1 cellular context compared by ENCODE assay signal in genomic region chr1:35202048-35202719, GRCh38.
TF ChIP-seq lines count a peak whose summit lies in the region.

No MANE protein-coding gene starts in this region.

TF ChIP-seq in K562, 482 proteins besides CTCF, POLR2A, EP300 and RAD21 (continued from another document and continues in another):
- TF ChIP-seq AFF1 (IDR thresholded peaks at IDR 0.05; ENCODE audit: low read depth in 1 of 2, partially characterized antibody in 2 of 2) (no peak), ZKSCAN3 (CRISPR knock-in tag; IDR thresholded peaks at IDR 0.05) (no peak), YY1 (IDR thresholded peaks at IDR 0.05; ENCODE audit: borderline replicate concordance in 1 of 3, control insufficient read depth in 1 of 3, extremely low read depth in 1 of 3, insufficient read depth in 3 of 3, insufficient read length in 1 of 3, insufficient replicate concordance in 2 of 3, low read depth in 1 of 3, low read length in 2 of 3) (peak in 2 of 3 experiments; percentile 32 to 72), MLLT1 (IDR thresholded peaks at IDR 0.05) (no peak), ATF6 (CRISPR knock-in tag; IDR thresholded peaks at IDR 0.05) (no peak), KAT2B (IDR thresholded peaks at IDR 0.05; ENCODE audit: low read depth, low read length) (no peak), MAZ (CRISPR knock-in tag; conservative IDR thresholded peaks at IDR 0.05 in 1 of 2, IDR thresholded peaks at IDR 0.05 in 1 of 2) (peak in 1 of 2 experiments; percentile 56; a peak in 2 of 4 replicates), HNRNPK (IDR thresholded peaks at IDR 0.05; ENCODE audit: low read depth, low read length, poor library complexity, severe bottlenecking) (no peak), POLR3A (IDR thresholded peaks at IDR 0.05; ENCODE audit: borderline replicate concordance, extremely low read depth, insufficient read depth, insufficient read length) (no peak), ARHGAP35 (IDR thresholded peaks at IDR 0.05; ENCODE audit: partially characterized antibody) (no peak), SRSF3 (IDR thresholded peaks at IDR 0.05; ENCODE audit: insufficient read depth, low read length) (no peak), TGIF2 (CRISPR knock-in tag; IDR thresholded peaks at IDR 0.05) (no peak), ESRRB (CRISPR knock-in tag; IDR thresholded peaks at IDR 0.05; ENCODE audit: borderline replicate concordance) (no peak), ZNF584 (CRISPR knock-in tag; IDR thresholded peaks at IDR 0.05; ENCODE audit: low read depth) (no peak), ZBTB34 (CRISPR knock-in tag; IDR thresholded peaks at IDR 0.05) (no peak), ZNF212 (CRISPR knock-in tag; IDR thresholded peaks at IDR 0.05) (no peak), PTRF (tag; IDR thresholded peaks at IDR 0.05) (no peak), RAD51 (IDR thresholded peaks at IDR 0.05; ENCODE audit: borderline replicate concordance, low read depth) (no peak), CHD1 (IDR thresholded peaks at IDR 0.05; ENCODE audit: low read length) (no peak), CLOCK (CRISPR knock-in tag; IDR thresholded peaks at IDR 0.05; ENCODE audit: borderline replicate concordance) (no peak), BCL6 (CRISPR knock-in tag; IDR thresholded peaks at IDR 0.05) (no peak), STAG1 (CRISPR knock-in tag; IDR thresholded peaks at IDR 0.05; ENCODE audit: borderline replicate concordance) (peak; percentile 45; the same call in 1 of the 2 replicates), NCOA6 (IDR thresholded peaks at IDR 0.05) (no peak)
- TF ChIP-seq, protein P1, sequence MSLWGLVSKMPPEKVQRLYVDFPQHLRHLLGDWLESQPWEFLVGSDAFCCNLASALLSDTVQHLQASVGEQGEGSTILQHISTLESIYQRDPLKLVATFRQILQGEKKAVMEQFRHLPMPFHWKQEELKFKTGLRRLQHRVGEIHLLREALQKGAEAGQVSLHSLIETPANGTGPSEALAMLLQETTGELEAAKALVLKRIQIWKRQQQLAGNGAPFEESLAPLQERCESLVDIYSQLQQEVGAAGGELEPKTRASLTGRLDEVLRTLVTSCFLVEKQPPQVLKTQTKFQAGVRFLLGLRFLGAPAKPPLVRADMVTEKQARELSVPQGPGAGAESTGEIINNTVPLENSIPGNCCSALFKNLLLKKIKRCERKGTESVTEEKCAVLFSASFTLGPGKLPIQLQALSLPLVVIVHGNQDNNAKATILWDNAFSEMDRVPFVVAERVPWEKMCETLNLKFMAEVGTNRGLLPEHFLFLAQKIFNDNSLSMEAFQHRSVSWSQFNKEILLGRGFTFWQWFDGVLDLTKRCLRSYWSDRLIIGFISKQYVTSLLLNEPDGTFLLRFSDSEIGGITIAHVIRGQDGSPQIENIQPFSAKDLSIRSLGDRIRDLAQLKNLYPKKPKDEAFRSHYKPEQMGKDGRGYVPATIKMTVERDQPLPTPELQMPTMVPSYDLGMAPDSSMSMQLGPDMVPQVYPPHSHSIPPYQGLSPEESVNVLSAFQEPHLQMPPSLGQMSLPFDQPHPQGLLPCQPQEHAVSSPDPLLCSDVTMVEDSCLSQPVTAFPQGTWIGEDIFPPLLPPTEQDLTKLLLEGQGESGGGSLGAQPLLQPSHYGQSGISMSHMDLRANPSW (CRISPR knock-in tag; IDR thresholded peaks at IDR 0.05), result no peak
- TF ChIP-seq, protein P2, sequence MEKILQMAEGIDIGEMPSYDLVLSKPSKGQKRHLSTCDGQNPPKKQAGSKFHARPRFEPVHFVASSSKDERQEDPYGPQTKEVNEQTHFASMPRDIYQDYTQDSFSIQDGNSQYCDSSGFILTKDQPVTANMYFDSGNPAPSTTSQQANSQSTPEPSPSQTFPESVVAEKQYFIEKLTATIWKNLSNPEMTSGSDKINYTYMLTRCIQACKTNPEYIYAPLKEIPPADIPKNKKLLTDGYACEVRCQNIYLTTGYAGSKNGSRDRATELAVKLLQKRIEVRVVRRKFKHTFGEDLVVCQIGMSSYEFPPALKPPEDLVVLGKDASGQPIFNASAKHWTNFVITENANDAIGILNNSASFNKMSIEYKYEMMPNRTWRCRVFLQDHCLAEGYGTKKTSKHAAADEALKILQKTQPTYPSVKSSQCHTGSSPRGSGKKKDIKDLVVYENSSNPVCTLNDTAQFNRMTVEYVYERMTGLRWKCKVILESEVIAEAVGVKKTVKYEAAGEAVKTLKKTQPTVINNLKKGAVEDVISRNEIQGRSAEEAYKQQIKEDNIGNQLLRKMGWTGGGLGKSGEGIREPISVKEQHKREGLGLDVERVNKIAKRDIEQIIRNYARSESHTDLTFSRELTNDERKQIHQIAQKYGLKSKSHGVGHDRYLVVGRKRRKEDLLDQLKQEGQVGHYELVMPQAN (IDR thresholded peaks at IDR 0.05; ENCODE audit: borderline replicate concordance), result no peak
- TF ChIP-seq, protein P3, sequence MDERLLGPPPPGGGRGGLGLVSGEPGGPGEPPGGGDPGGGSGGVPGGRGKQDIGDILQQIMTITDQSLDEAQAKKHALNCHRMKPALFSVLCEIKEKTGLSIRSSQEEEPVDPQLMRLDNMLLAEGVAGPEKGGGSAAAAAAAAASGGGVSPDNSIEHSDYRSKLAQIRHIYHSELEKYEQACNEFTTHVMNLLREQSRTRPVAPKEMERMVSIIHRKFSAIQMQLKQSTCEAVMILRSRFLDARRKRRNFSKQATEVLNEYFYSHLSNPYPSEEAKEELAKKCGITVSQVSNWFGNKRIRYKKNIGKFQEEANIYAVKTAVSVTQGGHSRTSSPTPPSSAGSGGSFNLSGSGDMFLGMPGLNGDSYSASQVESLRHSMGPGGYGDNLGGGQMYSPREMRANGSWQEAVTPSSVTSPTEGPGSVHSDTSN (CRISPR knock-in tag; IDR thresholded peaks at IDR 0.05; ENCODE audit: low read depth), result no peak
- TF ChIP-seq, protein P3 (tag; conservative IDR thresholded peaks at IDR 0.05; ENCODE audit: low read depth), result no peak
- TF ChIP-seq, protein P4, sequence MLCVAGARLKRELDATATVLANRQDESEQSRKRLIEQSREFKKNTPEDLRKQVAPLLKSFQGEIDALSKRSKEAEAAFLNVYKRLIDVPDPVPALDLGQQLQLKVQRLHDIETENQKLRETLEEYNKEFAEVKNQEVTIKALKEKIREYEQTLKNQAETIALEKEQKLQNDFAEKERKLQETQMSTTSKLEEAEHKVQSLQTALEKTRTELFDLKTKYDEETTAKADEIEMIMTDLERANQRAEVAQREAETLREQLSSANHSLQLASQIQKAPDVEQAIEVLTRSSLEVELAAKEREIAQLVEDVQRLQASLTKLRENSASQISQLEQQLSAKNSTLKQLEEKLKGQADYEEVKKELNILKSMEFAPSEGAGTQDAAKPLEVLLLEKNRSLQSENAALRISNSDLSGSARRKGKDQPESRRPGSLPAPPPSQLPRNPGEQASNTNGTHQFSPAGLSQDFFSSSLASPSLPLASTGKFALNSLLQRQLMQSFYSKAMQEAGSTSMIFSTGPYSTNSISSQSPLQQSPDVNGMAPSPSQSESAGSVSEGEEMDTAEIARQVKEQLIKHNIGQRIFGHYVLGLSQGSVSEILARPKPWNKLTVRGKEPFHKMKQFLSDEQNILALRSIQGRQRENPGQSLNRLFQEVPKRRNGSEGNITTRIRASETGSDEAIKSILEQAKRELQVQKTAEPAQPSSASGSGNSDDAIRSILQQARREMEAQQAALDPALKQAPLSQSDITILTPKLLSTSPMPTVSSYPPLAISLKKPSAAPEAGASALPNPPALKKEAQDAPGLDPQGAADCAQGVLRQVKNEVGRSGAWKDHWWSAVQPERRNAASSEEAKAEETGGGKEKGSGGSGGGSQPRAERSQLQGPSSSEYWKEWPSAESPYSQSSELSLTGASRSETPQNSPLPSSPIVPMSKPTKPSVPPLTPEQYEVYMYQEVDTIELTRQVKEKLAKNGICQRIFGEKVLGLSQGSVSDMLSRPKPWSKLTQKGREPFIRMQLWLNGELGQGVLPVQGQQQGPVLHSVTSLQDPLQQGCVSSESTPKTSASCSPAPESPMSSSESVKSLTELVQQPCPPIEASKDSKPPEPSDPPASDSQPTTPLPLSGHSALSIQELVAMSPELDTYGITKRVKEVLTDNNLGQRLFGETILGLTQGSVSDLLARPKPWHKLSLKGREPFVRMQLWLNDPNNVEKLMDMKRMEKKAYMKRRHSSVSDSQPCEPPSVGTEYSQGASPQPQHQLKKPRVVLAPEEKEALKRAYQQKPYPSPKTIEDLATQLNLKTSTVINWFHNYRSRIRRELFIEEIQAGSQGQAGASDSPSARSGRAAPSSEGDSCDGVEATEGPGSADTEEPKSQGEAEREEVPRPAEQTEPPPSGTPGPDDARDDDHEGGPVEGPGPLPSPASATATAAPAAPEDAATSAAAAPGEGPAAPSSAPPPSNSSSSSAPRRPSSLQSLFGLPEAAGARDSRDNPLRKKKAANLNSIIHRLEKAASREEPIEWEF (CRISPR knock-in tag; IDR thresholded peaks at IDR 0.05), result no peak
